In the genomic region with DNA sequence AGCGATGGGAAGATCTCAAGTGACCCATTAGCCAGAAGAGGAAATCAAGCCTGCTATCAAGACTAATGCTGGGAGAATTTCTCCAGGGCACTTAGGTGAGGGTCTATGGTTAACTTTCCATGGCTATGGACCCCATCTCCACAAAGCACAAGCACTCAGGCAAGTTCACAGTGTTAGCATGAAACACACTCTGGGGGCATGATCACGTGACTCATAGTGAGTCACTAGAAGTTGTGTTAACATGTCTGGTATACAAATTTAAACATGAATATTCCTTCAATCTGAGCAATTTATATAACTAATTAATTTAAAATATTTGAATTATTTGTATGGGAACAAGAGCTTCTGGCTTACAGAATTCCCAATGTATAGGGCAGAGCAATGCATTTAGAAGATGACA, we compare ENCODE assay signal across 17 cellular contexts.
A peak's percentile ranks its signal among the peaks of the same experiment; 100 is the strongest.
DNase-seq lines count a peak whose midpoint lies in the region; ATAC-seq and TF ChIP-seq lines count a peak whose summit lies in the region.
"Had no signal": no experiment of that assay in that cellular context is flagged by ENCODE, and none has a peak within 500 bp of the region (broad histone marks: within the 10 kb centered on the region; RNA-seq: fewer than 3 reads in every experiment).

No MANE protein-coding gene starts in this region.

- TF ChIP-seq CTCF in MM.1S (IDR thresholded peaks at IDR 0.05; ENCODE audit: low read length): no peak

- H3K79me2 ChIP-seq in MM.1S (ENCODE audit: low read length): no peaks in the 10 kb centered on the region

- H4K91ac ChIP-seq in mesenchymal stem cell (ENCODE audit: low read length): no peak overlapping the region

- H3K4me3 Mint-ChIP-seq in stimulated activated effector memory CD8-positive, alpha-beta T cell treated with anti-CD3 and anti-CD28 coated beads, Interleukin-12 subunit alpha, Interleukin-12 subunit beta, amount 100 ng/mL, for 72 hours: no peak overlapping the region
- H3K4me3 Mint-ChIP-seq: B cell; CD4-positive, alpha-beta T cell; H9 had no signal

- no peaks in the 10 kb centered on the region for H3K36me3 Mint-ChIP-seq in stimulated activated effector memory CD8-positive, alpha-beta T cell treated with anti-CD3 and anti-CD28 coated beads, Interleukin-12 subunit alpha, Interleukin-12 subunit beta, amount 100 ng/mL, for 72 hours

- H2BK15ac ChIP-seq in mesenchymal stem cell (ENCODE audit: low read depth, poor library complexity, severe bottlenecking): no peak overlapping the region

- H3K9me2 ChIP-seq in MM.1S (replicated peaks; ENCODE audit: insufficient read depth, low read length): no peaks in the 10 kb centered on the region

- H3K23ac ChIP-seq in mesenchymal stem cell (ENCODE audit: low read length in 2 of 2): no peak overlapping the region

- H3K27ac ChIP-seq in epithelial cell of prostate (no peak overlapping the region), mesenchymal stem cell (ENCODE audit: low read length, poor library complexity, severe bottlenecking) (no peak overlapping the region), MM.1S (ENCODE audit: low read length) (no peak overlapping the region)

- H3K9ac ChIP-seq in mesenchymal stem cell (ENCODE audit: low read length) (no peak overlapping the region), MM.1S (ENCODE audit: low read length) (no peak overlapping the region)

- H3K79me1 ChIP-seq in mesenchymal stem cell (replicated peaks; ENCODE audit: low read length, poor library complexity, severe bottlenecking): no peaks in the 10 kb centered on the region

- no peak for ATAC-seq in stimulated activated effector memory CD8-positive, alpha-beta T cell treated with anti-CD3 and anti-CD28 coated beads, Interleukin-12 subunit alpha, Interleukin-12 subunit beta, amount 100 ng/mL, for 72 hours
- ATAC-seq: PC-3 had no signal

- DNase-seq in EH (ENCODE audit: low read depth) (peak; percentile 3), RKO (ENCODE audit: low spot score) (peak; percentile 17), epithelial cell of prostate (ENCODE audit: low read depth, low spot score) (peak; percentile 2), mesenchymal stem cell (peak; percentile 2), H4 (ENCODE audit: low spot score) (no peak), MM.1S (no peak), KG1 (lab: John Stamatoyannopoulos, UW) (no peak)
- DNase-seq in stimulated activated effector memory CD8-positive, alpha-beta T cell treated with anti-CD3 and anti-CD28 coated beads, Interleukin-12 subunit alpha, Interleukin-12 subunit beta, amount 100 ng/mL, for 72 hours (ENCODE audit: low spot score in 2 of 2): no peak
- DNase-seq: ACHN; CD4-positive, alpha-beta T cell; DMS79; H9; NCI-H1105; NCI-H187; NCI-H446; PC-3 had no signal

- no peaks in the 10 kb centered on the region for H3F3A ChIP-seq in MM.1S (ENCODE audit: insufficient read depth, low read length)

- H3K4me3 ChIP-seq in mesenchymal stem cell (ENCODE audit: insufficient read depth in 1 of 2, low read depth in 1 of 2, low read length in 2 of 2) (no peak overlapping the region), MM.1S (ENCODE audit: low read length) (no peak overlapping the region)

- H3K4me1 ChIP-seq in mesenchymal stem cell (ENCODE audit: control insufficient read depth, insufficient read depth, low read depth, low read length): peaks cover 2% of the 10 kb centered on the region
- H3K4me1 ChIP-seq in MM.1S (ENCODE audit: low read length): no peaks in the 10 kb centered on the region

- H3K4me2 ChIP-seq in mesenchymal stem cell (ENCODE audit: low read length, poor library complexity, severe bottlenecking): no peak overlapping the region
- no peak overlapping the region for H3K4me2 ChIP-seq in MM.1S (ENCODE audit: low read depth, low read length)

- H2BK5ac ChIP-seq in mesenchymal stem cell (ENCODE audit: low read depth, low read length, poor library complexity, severe bottlenecking): no peak overlapping the region

- no peak overlapping the region for H3K18ac ChIP-seq in mesenchymal stem cell (ENCODE audit: low read depth in 1 of 2, low read length in 2 of 2)

- H2AFZ ChIP-seq in mesenchymal stem cell (ENCODE audit: low read depth, low read length): no peak overlapping the region
- no peak overlapping the region for H2AFZ ChIP-seq in MM.1S (ENCODE audit: low read length)

- H3K4ac ChIP-seq in mesenchymal stem cell (ENCODE audit: low read depth in 1 of 2, low read length in 2 of 2): no peak overlapping the region

- no peak overlapping the region for H3K27ac Mint-ChIP-seq in stimulated activated effector memory CD8-positive, alpha-beta T cell treated with anti-CD3 and anti-CD28 coated beads, Interleukin-12 subunit alpha, Interleukin-12 subunit beta, amount 100 ng/mL, for 72 hours
- H3K27ac Mint-ChIP-seq: B cell; CD4-positive, alpha-beta T cell; H9 had no signal

- no peak overlapping the region for H3K14ac ChIP-seq in mesenchymal stem cell (ENCODE audit: low read length in 2 of 2)

- WGBS in mesenchymal stem cell: 88% methylated on average over 1 of the region's 2 CpGs

- no peaks in the 10 kb centered on the region for H3K9me3 Mint-ChIP-seq in stimulated activated effector memory CD8-positive, alpha-beta T cell treated with anti-CD3 and anti-CD28 coated beads, Interleukin-12 subunit alpha, Interleukin-12 subunit beta, amount 100 ng/mL, for 72 hours
- H3K9me3 Mint-ChIP-seq: CD4-positive, alpha-beta T cell; H9 had no signal

- no peaks in the 10 kb centered on the region for H3K9me3 ChIP-seq in mesenchymal stem cell (ENCODE audit: control insufficient read depth, low read length)
- H3K9me3 ChIP-seq in MM.1S (replicated peaks; ENCODE audit: insufficient read depth, low read length): no peaks in the 10 kb centered on the region

- H3K4me1 Mint-ChIP-seq in stimulated activated effector memory CD8-positive, alpha-beta T cell treated with anti-CD3 and anti-CD28 coated beads, Interleukin-12 subunit alpha, Interleukin-12 subunit beta, amount 100 ng/mL, for 72 hours: no peaks in the 10 kb centered on the region
- H3K4me1 Mint-ChIP-seq: B cell had no signal

- H3K27me3 ChIP-seq in mesenchymal stem cell (ENCODE audit: control insufficient read depth in 1 of 2, insufficient read depth in 1 of 2, low read length in 2 of 2) (no peaks in the 10 kb centered on the region), MM.1S (replicated peaks; ENCODE audit: insufficient read depth, low read length) (no peaks in the 10 kb centered on the region)

- no peaks in the 10 kb centered on the region for H4K20me1 ChIP-seq in MM.1S (ENCODE audit: insufficient read depth, low read length)

- no peak overlapping the region for H4K8ac ChIP-seq in mesenchymal stem cell (ENCODE audit: low read length)

- H2BK120ac ChIP-seq in mesenchymal stem cell (ENCODE audit: low read depth, low read length): no peak overlapping the region

- H3K36me3 ChIP-seq in mesenchymal stem cell (ENCODE audit: control insufficient read depth in 1 of 2, insufficient read depth in 2 of 2, low read depth in 1 of 2, low read length in 2 of 2): no peaks in the 10 kb centered on the region
- H3K36me3 ChIP-seq in MM.1S (replicated peaks; ENCODE audit: insufficient read depth, low read length): no peaks in the 10 kb centered on the region

- no peak overlapping the region for H2AK5ac ChIP-seq in mesenchymal stem cell (ENCODE audit: low read length, severe bottlenecking)

- no peak overlapping the region for H2BK12ac ChIP-seq in mesenchymal stem cell (ENCODE audit: low read length in 2 of 2)

Comparison
In these comparisons a context has a peak if more than half of its experiments do, and no peak if none do; other contexts are left out.
1. DNase-seq: peak in EH (single experiment), RKO (single experiment), epithelial cell of prostate (single experiment) and mesenchymal stem cell (single experiment); none in H4 (single experiment), MM.1S (single experiment), stimulated activated effector memory CD8-positive, alpha-beta T cell treated with anti-CD3 and anti-CD28 coated beads, Interleukin-12 subunit alpha, Interleukin-12 subunit beta, amount 100 ng/mL, for 72 hours (0 of 2) and KG1 (single experiment).